Comparison of ENCODE assay signal across 8 cellular contexts in genomic region chr5:6715758-6716633, GRCh38. TPM values are rescaled to one million over a fixed set of nuclear protein-coding genes. Genes with fewer than 3 reads are reported as not detected.
DNase-seq lines count a peak whose midpoint lies in the region; ATAC-seq, FAIRE-seq and TF ChIP-seq lines count a peak whose summit lies in the region.

No MANE protein-coding gene starts in this region.

- intact Hi-C loops in prostate gland (cut with DNase I): loop anchor here (10.0 kb wide), 1 partner anchor 1221 kb away; no protein-coding TSS in a partner anchor

- H3K9me3 ChIP-seq in prostate gland: no peaks in the 10 kb centered on the region

- 36% methylated on average over 17 of the region's 17 CpGs for WGBS in prostate gland

- DNase-seq in GM19239 (ENCODE audit: insufficient read length, low spot score): no peak
- peak; percentile 40 for DNase-seq in RPMI8226
- no peak for DNase-seq in endothelial cell (ENCODE audit: low spot score)
- no peak for DNase-seq in prostate gland (ENCODE audit: low spot score)
- DNase-seq in NCI-H446 (lab: John Stamatoyannopoulos, UW): no peak
- DNase-seq in T1000 (lab: John Stamatoyannopoulos, UW): no peak
- no peak for DNase-seq in GM19238 (ENCODE audit: insufficient read length, low spot score)

- no peak for TF ChIP-seq CTCF in endothelial cell (IDR thresholded peaks at IDR 0.05; ENCODE audit: unreplicated experiment)
- no peak for TF ChIP-seq CTCF in prostate gland (IDR thresholded peaks at IDR 0.05)

- peaks cover 14% of the 10 kb centered on the region for H3K27me3 Mint-ChIP-seq in endothelial cell (ENCODE audit: unreplicated experiment)

- H3K4me3 Mint-ChIP-seq in endothelial cell (ENCODE audit: unreplicated experiment): peak overlapping the region; percentile 92

- no peaks in the 10 kb centered on the region for H3K36me3 Mint-ChIP-seq in endothelial cell (ENCODE audit: low read depth, unreplicated experiment)

- peak overlapping the region; percentile 61 to 67 for H3K4me3 ChIP-seq in prostate gland

- no peak for ATAC-seq in HG03159 (IDR thresholded peaks at IDR 0.05; ENCODE audit: unreplicated experiment)

- H3K4me1 ChIP-seq in prostate gland (replicated peaks): peaks cover 12% of the 10 kb centered on the region

- no peak for TF ChIP-seq POLR2A in prostate gland (IDR thresholded peaks at IDR 0.05)

- no peaks in the 10 kb centered on the region for H3K36me3 ChIP-seq in prostate gland

- H3K9me3 Mint-ChIP-seq in endothelial cell (ENCODE audit: unreplicated experiment): no peaks in the 10 kb centered on the region

- no peak overlapping the region for H3K27ac Mint-ChIP-seq in endothelial cell (ENCODE audit: unreplicated experiment)

- peaks cover 20% of the 10 kb centered on the region for H3K4me1 Mint-ChIP-seq in endothelial cell (ENCODE audit: unreplicated experiment)

- FAIRE-seq in GM19239 (lab: Jason Lieb, UNC): peak; percentile 62

- H3K27me3 ChIP-seq in prostate gland (replicated peaks; ENCODE audit: insufficient read depth): no peaks in the 10 kb centered on the region

- no peak overlapping the region for H3K27ac ChIP-seq in prostate gland

RNA-seq across cellular contexts. Expression of gene TENT4A, which starts 2.8 kb away (rescaled TPM):
- 24.7 TPM for total RNA-seq in endothelial cell (ENCODE audit: unreplicated experiment)
- 10 to 100 TPM; 12.9 to 40.4 TPM for total RNA-seq in prostate gland
